In genomic region chr11:123839131-123839530, GRCh38 we compare ENCODE assay signal across 27 cellular contexts. TPM values are rescaled to one million over a fixed set of nuclear protein-coding genes. Genes with fewer than 3 reads are reported as not detected.
"Had no signal": no experiment of that assay in that cellular context is flagged by ENCODE, and none has a peak within 500 bp of the region (broad histone marks: within the 10 kb centered on the region; RNA-seq: fewer than 3 reads in every experiment).

No MANE protein-coding gene starts in this region.

- H3K27ac ChIP-seq: SJCRH30 had no signal

- H3K4me3 Mint-ChIP-seq: T-helper 17 cell had no signal

- H3K4me3 ChIP-seq: SJCRH30 had no signal

- H3K27ac Mint-ChIP-seq: T-helper 17 cell had no signal

- H3K4me1 Mint-ChIP-seq: T-helper 17 cell had no signal

- H3K36me3 ChIP-seq: SJCRH30 had no signal

- H3K27me3 ChIP-seq: SJCRH30 had no signal

- ATAC-seq: Panc1, Right ventricle myocardium inferior, SK-N-SH treated with all-trans-retinoic acid at 6 μM for 48 hours, T-helper 17 cell had no signal

- H3K9me3 ChIP-seq: SJCRH30 had no signal

- DNase-seq: KBM-7, MV-4-11, NCI-H1048, NCI-H1105, NCI-H1417, NCI-H1436 treated with DMSO at 0.1 percent for 48 hours, NCI-H1694, NCI-H187 treated with DMSO at 0.1 percent for 48 hours, NCI-H2029 treated with DMSO at 0.1 percent for 48 hours, NCI-H2171 treated with DMSO at 0.1 percent for 48 hours, NCI-H345, NCI-H446 treated with DMSO at 0.1 percent for 48 hours, NCI-H510A treated with DMSO at 0.1 percent for 48 hours, NCI-H69, NCI-H774, SHP77 treated with DMSO at 0.1 percent for 48 hours, T-helper 1 cell, T-helper 17 cell had no signal

RNA-seq across cellular contexts. Expression of gene OR6M1, which starts 33.0 kb away (rescaled TPM):
- total RNA-seq: HT-29, LHCN-M2, MCF 10A, OCI-LY7, PC-3, Right ventricle myocardium inferior, SJCRH30, T-helper 17 cell had no signal

RNA-seq across cellular contexts. Expression of gene TMEM225, which starts 46.3 kb away (rescaled TPM):
- total RNA-seq: HT-29, LHCN-M2, MCF 10A, OCI-LY7, PC-3, Right ventricle myocardium inferior, SJCRH30, T-helper 17 cell had no signal
